ENCODE assay signal across 8 cellular contexts in the genomic region with DNA sequence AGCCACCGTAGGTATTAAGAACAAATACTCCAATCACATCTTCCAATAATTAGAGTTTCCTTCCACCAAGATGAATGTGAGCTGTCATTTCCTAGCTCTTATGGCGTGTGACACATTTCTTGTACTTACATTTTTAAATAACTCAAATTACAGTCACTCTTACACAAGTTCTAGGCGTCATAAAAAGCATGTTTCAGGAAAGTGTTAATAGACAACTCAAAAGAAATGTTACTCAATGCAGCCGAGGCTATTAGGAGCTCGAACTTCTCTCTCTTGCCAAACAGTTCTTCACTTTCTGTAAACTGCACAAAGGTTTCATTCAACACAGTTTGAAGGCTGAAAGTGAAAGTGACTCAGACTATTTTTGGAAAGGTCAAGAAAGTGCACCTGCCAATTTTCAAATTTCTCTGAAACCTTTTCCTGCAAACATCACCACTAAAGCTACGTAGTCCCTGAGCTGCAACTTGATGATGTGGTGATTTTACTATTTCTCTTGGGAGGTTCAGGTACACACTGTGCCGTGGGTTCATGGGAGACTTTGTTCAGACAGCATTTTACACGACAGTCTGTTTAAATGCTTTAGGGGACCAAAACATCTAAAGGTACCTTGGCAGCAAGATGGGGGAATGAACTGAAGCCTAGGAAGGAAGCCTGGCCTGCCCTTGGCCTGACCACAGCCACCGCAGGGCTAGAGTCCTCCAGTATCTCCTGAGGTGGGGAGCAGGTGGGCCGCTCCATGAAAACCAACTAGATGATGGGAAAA.
DNase-seq lines count a peak whose midpoint lies in the region; ATAC-seq and TF ChIP-seq lines count a peak whose summit lies in the region.

No MANE protein-coding gene starts in this region.

- peaks cover 0 to under 1% (median 0%) of the 10 kb centered on the region in 5 donors for H3K36me3 ChIP-seq in subcutaneous abdominal adipose tissue (ENCODE audit: control insufficient read depth in 5 of 5, insufficient read depth in 5 of 5, low read length in 5 of 5)
- H3K36me3 ChIP-seq in GM23338 (ENCODE audit: insufficient read depth) = no peaks in the 10 kb centered on the region

- peaks cover 59% of the 10 kb centered on the region for H3K4me1 Mint-ChIP-seq in activated T-helper 1 cell treated with anti-CD3 and anti-CD28 coated beads, Interleukin-12 subunit alpha, Interleukin-12 subunit beta, Interleukin-2, Interleukin-4 antibody, amounts not matched to agents 30 ng/mL and 10 ng/mL and 1 ng/mL, durations not matched to agents 14 hours and 24 hours and 36 hours (ENCODE audit: low read depth)
- H3K4me1 Mint-ChIP-seq in GM23338 = peaks cover 6% of the 10 kb centered on the region; the same call in 1 of the 3 replicates

- no peaks in the 10 kb centered on the region for H3K9me2 ChIP-seq in GM23338 (ENCODE audit: insufficient read depth)

- peaks cover 29% of the 10 kb centered on the region for H3K36me3 Mint-ChIP-seq in activated T-helper 1 cell treated with anti-CD3 and anti-CD28 coated beads, Interleukin-12 subunit alpha, Interleukin-12 subunit beta, Interleukin-2, Interleukin-4 antibody, amounts not matched to agents 30 ng/mL and 10 ng/mL and 1 ng/mL, durations not matched to agents 14 hours and 24 hours and 36 hours (ENCODE audit: low read depth)
- no peaks in the 10 kb centered on the region; the same call in 2 of the 3 replicates for H3K36me3 Mint-ChIP-seq in GM23338 (ENCODE audit: low read depth)

- H3K27ac ChIP-seq in right cardiac atrium (ENCODE audit: low read length) (peak overlapping the region; percentile 1), subcutaneous abdominal adipose tissue (ENCODE audit: low read depth, low read length) (peak overlapping the region; percentile 88), GM23338 (ENCODE audit: low read depth) (no peak overlapping the region)

- H3F3A ChIP-seq in GM23338 (replicated peaks; ENCODE audit: low read depth) = no peaks in the 10 kb centered on the region

- H3K27me3 ChIP-seq in right cardiac atrium (ENCODE audit: control insufficient read depth, insufficient read depth) (no peaks in the 10 kb centered on the region), subcutaneous abdominal adipose tissue (ENCODE audit: control insufficient read depth in 5 of 5, insufficient read depth in 4 of 5, low read length in 5 of 5) (no peaks in the 10 kb centered on the region), GM23338 (ENCODE audit: insufficient read depth) (no peaks in the 10 kb centered on the region)

- peak overlapping the region; percentile 68 for H3K4me3 Mint-ChIP-seq in activated T-helper 1 cell treated with anti-CD3 and anti-CD28 coated beads, Interleukin-12 subunit alpha, Interleukin-12 subunit beta, Interleukin-2, Interleukin-4 antibody, amounts not matched to agents 30 ng/mL and 10 ng/mL and 1 ng/mL, durations not matched to agents 14 hours and 24 hours and 36 hours
- no peak overlapping the region for H3K4me3 Mint-ChIP-seq in GM23338

- H3K79me2 ChIP-seq in GM23338 (replicated peaks; ENCODE audit: insufficient read depth) = no peaks in the 10 kb centered on the region

- no peaks in the 10 kb centered on the region for H3K9me3 ChIP-seq in right cardiac atrium (ENCODE audit: control insufficient read depth, low read length)
- H3K9me3 ChIP-seq in subcutaneous abdominal adipose tissue (ENCODE audit: control insufficient read depth in 5 of 5, low read length in 5 of 5) = peaks cover 0 to under 1% (median 0%) of the 10 kb centered on the region in 5 donors

- 34% methylated on average over 10 of the region's 10 CpGs for WGBS in right cardiac atrium

- peak overlapping the region; percentile 95 for H3K27ac Mint-ChIP-seq in activated T-helper 1 cell treated with anti-CD3 and anti-CD28 coated beads, Interleukin-12 subunit alpha, Interleukin-12 subunit beta, Interleukin-2, Interleukin-4 antibody, amounts not matched to agents 30 ng/mL and 10 ng/mL and 1 ng/mL, durations not matched to agents 14 hours and 24 hours and 36 hours
- H3K27ac Mint-ChIP-seq in GM23338 = no peak overlapping the region

- ATAC-seq in GM19328 (IDR thresholded peaks at IDR 0.05; ENCODE audit: unreplicated experiment) (peak; percentile 77), HG03354 (IDR thresholded peaks at IDR 0.05; ENCODE audit: poor library complexity, severe bottlenecking, unreplicated experiment) (peak; percentile 84), right cardiac atrium (peak; percentile 86 to 88), GM23338 (no peak)

- no peaks in the 10 kb centered on the region for H3K27me3 Mint-ChIP-seq in activated T-helper 1 cell treated with anti-CD3 and anti-CD28 coated beads, Interleukin-12 subunit alpha, Interleukin-12 subunit beta, Interleukin-2, Interleukin-4 antibody, amounts not matched to agents 30 ng/mL and 10 ng/mL and 1 ng/mL, durations not matched to agents 14 hours and 24 hours and 36 hours (ENCODE audit: insufficient read depth)
- H3K27me3 Mint-ChIP-seq in GM23338 (ENCODE audit: insufficient read depth, low read depth, poor library complexity) = peaks cover 8% of the 10 kb centered on the region

- peak overlapping the region in 4 of 5 donors; percentile 47 to 76 (median 58) for H3K9ac ChIP-seq in subcutaneous abdominal adipose tissue (ENCODE audit: low read length in 5 of 5)

- H3K9me3 Mint-ChIP-seq in activated T-helper 1 cell treated with anti-CD3 and anti-CD28 coated beads, Interleukin-12 subunit alpha, Interleukin-12 subunit beta, Interleukin-2, Interleukin-4 antibody, amounts not matched to agents 30 ng/mL and 10 ng/mL and 1 ng/mL, durations not matched to agents 14 hours and 24 hours and 36 hours = peaks cover 16% of the 10 kb centered on the region
- H3K9me3 Mint-ChIP-seq in GM23338 = no peaks in the 10 kb centered on the region

- no peak overlapping the region for H3K4me3 ChIP-seq in right cardiac atrium (ENCODE audit: low read length)
- peak overlapping the region in 4 of 5 donors; percentile 9 to 45 (median 15) for H3K4me3 ChIP-seq in subcutaneous abdominal adipose tissue (ENCODE audit: low read depth in 1 of 5, low read length in 5 of 5)
- no peak overlapping the region for H3K4me3 ChIP-seq in GM23338

- no peak for TF ChIP-seq CTCF in GM23338 (conservative IDR thresholded peaks at IDR 0.05; ENCODE audit: low read depth in 2 of 2)

- peak; percentile 59 to 60 for DNase-seq in AML-193 (lab: John Stamatoyannopoulos, UW)
- DNase-seq in activated T-helper 1 cell treated with anti-CD3 and anti-CD28 coated beads, Interleukin-12 subunit alpha, Interleukin-12 subunit beta, Interleukin-2, Interleukin-4 antibody, amounts not matched to agents 30 ng/mL and 10 ng/mL and 1 ng/mL, durations not matched to agents 14 hours and 24 hours and 36 hours (ENCODE audit: low spot score) = no peak
- no peak for DNase-seq in right cardiac atrium
- no peak for DNase-seq in GM23338 (ENCODE audit: low spot score)
- no peak for DNase-seq in NCI-H187 (lab: John Stamatoyannopoulos, UW)

- peaks cover 4% of the 10 kb centered on the region for H3K4me1 ChIP-seq in right cardiac atrium (ENCODE audit: control insufficient read depth, insufficient read depth, low read length)
- H3K4me1 ChIP-seq in subcutaneous abdominal adipose tissue (ENCODE audit: control insufficient read depth in 5 of 5, insufficient read depth in 5 of 5, low read length in 5 of 5) = peaks cover 3 to 27% (median 21%) of the 10 kb centered on the region in 5 donors
- H3K4me1 ChIP-seq in GM23338 (ENCODE audit: insufficient read depth) = no peaks in the 10 kb centered on the region; the same call in 1 of the 2 replicates

- no peak overlapping the region for H3K4me2 ChIP-seq in GM23338

- H2AFZ ChIP-seq in GM23338 = no peak overlapping the region

- H4K20me1 ChIP-seq in GM23338 (replicated peaks; ENCODE audit: insufficient read depth) = no peaks in the 10 kb centered on the region

- intact Hi-C loops in activated T-helper 1 cell treated with anti-CD3 and anti-CD28 coated beads, Interleukin-12 subunit alpha, Interleukin-12 subunit beta, Interleukin-2, Interleukin-4 antibody, amounts not matched to agents 30 ng/mL and 10 ng/mL and 1 ng/mL, durations not matched to agents 14 hours and 24 hours and 36 hours (cut with micrococcal nuclease) = loop anchor here (1.0 to 2.0 kb wide), 10 partner anchors 15 to 217 kb away; no protein-coding TSS in a partner anchor
- intact Hi-C loops in right cardiac atrium (cut with DNase I) = no loop called here

TF ChIP-seq in GM23338, 12 proteins besides CTCF, POLR2A, EP300 and RAD21:
- no peak for TF ChIP-seq EZH2phosphoT487 (IDR thresholded peaks at IDR 0.05; ENCODE audit: unreplicated experiment)
- TF ChIP-seq ZNF331 (CRISPR knock-in tag; IDR thresholded peaks at IDR 0.05; ENCODE audit: low read depth) = no peak
- TF ChIP-seq, protein P1, sequence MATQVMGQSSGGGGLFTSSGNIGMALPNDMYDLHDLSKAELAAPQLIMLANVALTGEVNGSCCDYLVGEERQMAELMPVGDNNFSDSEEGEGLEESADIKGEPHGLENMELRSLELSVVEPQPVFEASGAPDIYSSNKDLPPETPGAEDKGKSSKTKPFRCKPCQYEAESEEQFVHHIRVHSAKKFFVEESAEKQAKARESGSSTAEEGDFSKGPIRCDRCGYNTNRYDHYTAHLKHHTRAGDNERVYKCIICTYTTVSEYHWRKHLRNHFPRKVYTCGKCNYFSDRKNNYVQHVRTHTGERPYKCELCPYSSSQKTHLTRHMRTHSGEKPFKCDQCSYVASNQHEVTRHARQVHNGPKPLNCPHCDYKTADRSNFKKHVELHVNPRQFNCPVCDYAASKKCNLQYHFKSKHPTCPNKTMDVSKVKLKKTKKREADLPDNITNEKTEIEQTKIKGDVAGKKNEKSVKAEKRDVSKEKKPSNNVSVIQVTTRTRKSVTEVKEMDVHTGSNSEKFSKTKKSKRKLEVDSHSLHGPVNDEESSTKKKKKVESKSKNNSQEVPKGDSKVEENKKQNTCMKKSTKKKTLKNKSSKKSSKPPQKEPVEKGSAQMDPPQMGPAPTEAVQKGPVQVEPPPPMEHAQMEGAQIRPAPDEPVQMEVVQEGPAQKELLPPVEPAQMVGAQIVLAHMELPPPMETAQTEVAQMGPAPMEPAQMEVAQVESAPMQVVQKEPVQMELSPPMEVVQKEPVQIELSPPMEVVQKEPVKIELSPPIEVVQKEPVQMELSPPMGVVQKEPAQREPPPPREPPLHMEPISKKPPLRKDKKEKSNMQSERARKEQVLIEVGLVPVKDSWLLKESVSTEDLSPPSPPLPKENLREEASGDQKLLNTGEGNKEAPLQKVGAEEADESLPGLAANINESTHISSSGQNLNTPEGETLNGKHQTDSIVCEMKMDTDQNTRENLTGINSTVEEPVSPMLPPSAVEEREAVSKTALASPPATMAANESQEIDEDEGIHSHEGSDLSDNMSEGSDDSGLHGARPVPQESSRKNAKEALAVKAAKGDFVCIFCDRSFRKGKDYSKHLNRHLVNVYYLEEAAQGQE (IDR thresholded peaks at IDR 0.05; ENCODE audit: unreplicated experiment) = no peak
- no peak for TF ChIP-seq ZNF114 (CRISPR knock-in tag; IDR thresholded peaks at IDR 0.05)
- no peak for TF ChIP-seq STAT1 (IDR thresholded peaks at IDR 0.05; ENCODE audit: unreplicated experiment)

Comparison
In these comparisons a context has a peak if more than half of its experiments do, and no peak if none do; other contexts are left out.
1. DNase-seq: peak in AML-193 (2 of 2); none in activated T-helper 1 cell treated with anti-CD3 and anti-CD28 coated beads, Interleukin-12 subunit alpha, Interleukin-12 subunit beta, Interleukin-2, Interleukin-4 antibody, amounts not matched to agents 30 ng/mL and 10 ng/mL and 1 ng/mL, durations not matched to agents 14 hours and 24 hours and 36 hours (single experiment), right cardiac atrium (0 of 3), GM23338 (single experiment) and NCI-H187 (0 of 2).
2. H3K4me3 ChIP-seq: peak in subcutaneous abdominal adipose tissue (4 of 5); none in right cardiac atrium (single experiment) and GM23338 (single experiment).